ENCODE assay signal across 8 cellular contexts in genomic region chr2:68292108-68292710, GRCh38. TPM values are rescaled to one million over a fixed set of nuclear protein-coding genes. Genes with fewer than 3 reads are reported as not detected.
DNase-seq lines count a peak whose midpoint lies in the region; ATAC-seq, FAIRE-seq and TF ChIP-seq lines count a peak whose summit lies in the region.

No MANE protein-coding gene starts in this region.

- peaks cover 0 to 2% (median 1%) of the 10 kb centered on the region in 3 donors for H3K27me3 Mint-ChIP-seq in CD14-positive monocyte (ENCODE audit: low read depth in 3 of 3)
- H3K27me3 Mint-ChIP-seq in activated naive CD8-positive, alpha-beta T cell treated with anti-CD3 and anti-CD28 coated beads, Interleukin-2, amount 50 U/mL, for 24 hours, result peaks cover 23% of the 10 kb centered on the region

- peaks cover 6 to 8% of the 10 kb centered on the region in 2 donors for H3K4me1 ChIP-seq in thyroid gland

- H3K36me3 Mint-ChIP-seq in CD14-positive monocyte, result no peaks in the 10 kb centered on the region
- H3K36me3 Mint-ChIP-seq in activated naive CD8-positive, alpha-beta T cell treated with anti-CD3 and anti-CD28 coated beads, Interleukin-2, amount 50 U/mL, for 24 hours (ENCODE audit: low read depth), result no peaks in the 10 kb centered on the region

- H3K27me3 ChIP-seq in thyroid gland, result no peaks in the 10 kb centered on the region

- TF ChIP-seq POLR2A in thyroid gland (IDR thresholded peaks at IDR 0.05), result no peak

- H3K4me1 Mint-ChIP-seq in CD14-positive monocyte, result peaks cover 25% of the 10 kb centered on the region
- peaks cover 4% of the 10 kb centered on the region for H3K4me1 Mint-ChIP-seq in activated naive CD8-positive, alpha-beta T cell treated with anti-CD3 and anti-CD28 coated beads, Interleukin-2, amount 50 U/mL, for 24 hours

- H3K9me3 ChIP-seq in thyroid gland, result no peaks in the 10 kb centered on the region

- H3K27ac Mint-ChIP-seq in CD14-positive monocyte, result no peak overlapping the region
- no peak overlapping the region for H3K27ac Mint-ChIP-seq in activated naive CD8-positive, alpha-beta T cell treated with anti-CD3 and anti-CD28 coated beads, Interleukin-2, amount 50 U/mL, for 24 hours

- intact Hi-C loops in CD14-positive monocyte (cut with micrococcal nuclease), result no loop called here
- intact Hi-C loops in thyroid gland (cut with DNase I), result no loop called here

- no peak for DNase-seq in CD14-positive monocyte (ENCODE audit: low spot score)
- peak; percentile 28 for DNase-seq in HTR-8/SVneo (ENCODE audit: insufficient read length, low spot score)
- DNase-seq in T follicular helper cell (ENCODE audit: low read depth), result peak; percentile 6
- DNase-seq in foreskin fibroblast, result peak in 1 of 2 donors; percentile 36
- DNase-seq in thyroid gland, result peak in 1 of 2 donors; percentile 11
- no peak for DNase-seq in activated naive CD8-positive, alpha-beta T cell treated with anti-CD3 and anti-CD28 coated beads, Interleukin-2, amount 50 U/mL, for 24 hours

- no peak overlapping the region for H3K27ac ChIP-seq in thyroid gland

- peak; percentile 59 for TF ChIP-seq CTCF in CD14-positive monocyte (IDR thresholded peaks at IDR 0.05)
- peak; percentile 90 for TF ChIP-seq CTCF in GM12875 (IDR thresholded peaks at IDR 0.05; ENCODE audit: borderline replicate concordance, insufficient read depth, low read depth, low read length)
- TF ChIP-seq CTCF in foreskin fibroblast (IDR thresholded peaks at IDR 0.05; ENCODE audit: low read depth, low read length), result peak; percentile 68
- TF ChIP-seq CTCF in thyroid gland (IDR thresholded peaks at IDR 0.05), result peak; percentile 60 to 80 (median 72)

- no peak for ATAC-seq in activated naive CD8-positive, alpha-beta T cell treated with anti-CD3 and anti-CD28 coated beads, Interleukin-2, amount 50 U/mL, for 24 hours
- no peak for ATAC-seq in GM21528 (IDR thresholded peaks at IDR 0.05; ENCODE audit: low FRiP score, unreplicated experiment)

- H3K4me3 Mint-ChIP-seq in CD14-positive monocyte, result no peak overlapping the region
- H3K4me3 Mint-ChIP-seq in activated naive CD8-positive, alpha-beta T cell treated with anti-CD3 and anti-CD28 coated beads, Interleukin-2, amount 50 U/mL, for 24 hours, result no peak overlapping the region

- no peaks in the 10 kb centered on the region for H3K36me3 ChIP-seq in thyroid gland

- no peak for FAIRE-seq in HTR-8/SVneo (lab: Jason Lieb, UNC)

- H3K4me3 ChIP-seq in GM12875 (ENCODE audit: low read depth, low read length) (no peak overlapping the region), foreskin fibroblast (ENCODE audit: low read depth in 1 of 2, low read length in 2 of 2) (no peak overlapping the region), thyroid gland (replicated peaks in 1 of 3) (no peak overlapping the region)

- WGBS in thyroid gland, 2 donors, result 24 to 39% methylated on average over 3 of the region's 3 CpGs

- no peaks in the 10 kb centered on the region for H3K9me3 Mint-ChIP-seq in CD14-positive monocyte
- H3K9me3 Mint-ChIP-seq in activated naive CD8-positive, alpha-beta T cell treated with anti-CD3 and anti-CD28 coated beads, Interleukin-2, amount 50 U/mL, for 24 hours, result no peaks in the 10 kb centered on the region

RNA-seq across cellular contexts. Expression of gene CNRIP1, which starts 27.5 kb away (rescaled TPM):
- under 1 TPM; 0.17 to 0.53 TPM for polyA plus RNA-seq in CD14-positive monocyte
- 10 to 100 TPM in 3 of 4 donors, 1 to 10 TPM in 1; 2.5 to 25.7 (median 17.1) TPM for total RNA-seq in thyroid gland

RNA-seq across cellular contexts. Expression of gene PPP3R1, which starts 39.9 kb away (rescaled TPM):
- 10 to 100 TPM in 1 of 2 donors, 1 to 10 TPM in 1; 8.7 to 10.7 TPM for polyA plus RNA-seq in CD14-positive monocyte
- 10 to 100 TPM; 29.4 to 35.1 (median 31.4) TPM for total RNA-seq in thyroid gland

Comparison
In these comparisons a context has a peak if more than half of its experiments do, and no peak if none do; other contexts are left out.
1. DNase-seq: peak in HTR-8/SVneo (single experiment) and T follicular helper cell (single experiment); none in CD14-positive monocyte (single experiment) and activated naive CD8-positive, alpha-beta T cell treated with anti-CD3 and anti-CD28 coated beads, Interleukin-2, amount 50 U/mL, for 24 hours (single experiment).
2. Peak in every context shown above with its lines, with median percentiles within 50 percentile points of each other: CTCF ChIP-seq.